8 cellular contexts compared by ENCODE assay signal in the genomic region with DNA sequence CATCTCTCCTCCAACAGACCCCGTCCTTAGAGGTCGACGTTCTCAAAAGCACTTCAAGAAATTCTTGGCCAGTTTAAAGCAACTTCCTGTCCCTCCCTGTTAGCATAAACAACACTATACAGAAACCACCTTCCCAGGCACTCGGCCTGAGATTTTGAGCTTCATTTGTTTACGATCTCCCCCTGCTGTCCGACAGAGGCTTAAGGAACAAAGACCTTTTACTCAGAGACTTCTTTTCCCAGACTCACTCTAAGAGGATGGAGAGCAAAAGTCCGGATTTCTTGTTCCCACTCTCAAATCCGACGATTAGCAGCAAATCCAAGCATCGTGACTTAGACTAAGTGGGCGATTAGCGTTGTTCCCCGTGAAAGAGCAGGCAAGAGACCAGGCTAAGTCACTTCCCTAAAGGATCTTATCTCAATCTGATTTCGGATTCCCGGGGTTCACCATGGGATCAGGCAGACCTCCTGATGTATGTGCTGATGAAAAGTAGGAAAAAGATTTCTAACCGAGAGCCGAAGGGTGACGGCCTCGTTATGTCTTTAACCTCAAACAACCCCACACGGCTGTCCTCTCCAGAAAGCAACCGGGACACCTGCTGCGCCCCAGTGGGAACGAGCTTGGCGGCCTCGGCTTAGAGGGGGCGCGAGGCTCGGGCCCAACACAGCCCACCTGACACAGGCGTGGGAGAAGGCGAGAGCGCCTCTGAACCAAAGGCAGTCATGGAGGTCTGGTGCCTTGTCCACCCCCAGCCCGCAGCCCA. TPM values are rescaled to one million over a fixed set of nuclear protein-coding genes. Genes with fewer than 3 reads are reported as not detected.
A peak's percentile ranks its signal among the peaks of the same experiment; 100 is the strongest.
DNase-seq lines count a peak whose midpoint lies in the region; ATAC-seq and TF ChIP-seq lines count a peak whose summit lies in the region.

No MANE protein-coding gene starts in this region.

- H3K36me3 ChIP-seq in H7 (replicated peaks; ENCODE audit: control insufficient read depth, insufficient read depth, low read length), result peaks cover 1% of the 10 kb centered on the region
- peaks cover 30% of the 10 kb centered on the region for H3K36me3 ChIP-seq in effector memory CD4-positive, alpha-beta T cell (ENCODE audit: control insufficient read depth, insufficient read depth, low read length)
- peaks cover 0 to 16% of the 10 kb centered on the region in 2 donors for H3K36me3 ChIP-seq in lung (ENCODE audit: control insufficient read depth in 2 of 2, insufficient read depth in 2 of 2, low read length in 2 of 2)

- H3K27ac ChIP-seq in effector memory CD4-positive, alpha-beta T cell (ENCODE audit: insufficient read depth, low read length, poor library complexity, severe bottlenecking), result peak overlapping the region; percentile 94
- H3K27ac ChIP-seq in lung (ENCODE audit: low read depth in 1 of 2, low read length in 1 of 2), result peak overlapping the region; percentile 78 to 97

- ATAC-seq in lung (ENCODE audit: insufficient read depth, low FRiP score), result peak; percentile 32

- H3K27me3 ChIP-seq in H7 (ENCODE audit: control insufficient read depth, insufficient read depth, low read length) (no peaks in the 10 kb centered on the region), lung (ENCODE audit: control insufficient read depth, insufficient read depth) (no peaks in the 10 kb centered on the region)
- H3K27me3 ChIP-seq in effector memory CD4-positive, alpha-beta T cell (replicated peaks; ENCODE audit: control insufficient read depth, insufficient read depth, low read length, poor library complexity, severe bottlenecking), result no peaks in the 10 kb centered on the region

- H3K4me1 ChIP-seq in effector memory CD4-positive, alpha-beta T cell (ENCODE audit: control insufficient read depth, insufficient read depth, low read length, poor library complexity, severe bottlenecking), result peaks cover 16% of the 10 kb centered on the region
- H3K4me1 ChIP-seq in lung (ENCODE audit: control insufficient read depth in 2 of 2, insufficient read depth in 2 of 2, low read length in 2 of 2), result peaks cover 9 to 19% of the 10 kb centered on the region in 2 donors

- H3K4me3 ChIP-seq in H7 (ENCODE audit: insufficient read depth, low read depth, low read length), result peak overlapping the region; percentile 91
- H3K4me3 ChIP-seq in effector memory CD4-positive, alpha-beta T cell (ENCODE audit: insufficient read depth, low read depth, low read length, poor library complexity, severe bottlenecking), result peak overlapping the region; percentile 100
- H3K4me3 ChIP-seq in lung, result peak overlapping the region; percentile 75

- DNase-seq in DMS53 (lab: John Stamatoyannopoulos, UW) (peak; percentile 62), H7 (peak; percentile 91), NCI-H2227 (lab: John Stamatoyannopoulos, UW; ENCODE audit: unreplicated experiment) (peak; percentile 59), lung (ENCODE audit: low spot score) (peak; percentile 66), mesenteric fat pad (ENCODE audit: low spot score) (no peak)
- peak; percentile 42 to 45 for DNase-seq in activated CD4-positive, alpha-beta T cell treated with anti-CD3 and anti-CD28 coated beads, Interleukin-2, amount 50 U/mL, for 4 hours
- DNase-seq in effector memory CD4-positive, alpha-beta T cell, result peak; percentile 33 to 51 (median 33)
- peak; percentile 28 for DNase-seq in stimulated activated naive CD4-positive, alpha-beta T cell treated with Interleukin-2 at 50 U/mL for 16 hours (lab: John Stamatoyannopoulos, UW)

- no peaks in the 10 kb centered on the region for H3K9me3 ChIP-seq in effector memory CD4-positive, alpha-beta T cell (ENCODE audit: control insufficient read depth, low read length)
- H3K9me3 ChIP-seq in lung (ENCODE audit: control insufficient read depth in 2 of 2, insufficient read depth in 1 of 2, low read length in 1 of 2), result no peaks in the 10 kb centered on the region

- peak; percentile 72 for TF ChIP-seq CTCF in lung (IDR thresholded peaks at IDR 0.05; ENCODE audit: control extremely low read depth, extremely low read depth)

- WGBS in lung, 2 donors, result 0% methylated on average over 30 to 32 of the region's 32 CpGs

RNA-seq across cellular contexts. Expression of a gene that starts 0.6 kb away (rescaled TPM):
- 17.6 and 20.7 TPM in 2 replicates for total RNA-seq in H7 (2014; rRNA removed; shearing (Covaris generic))
- total RNA-seq in lung, result 10 to 100 TPM; 46.5 to 76.7 TPM
- polyA plus RNA-seq in lung, result 10 to 100 TPM; 33.6 to 35.5 TPM
- total RNA-seq in mesenteric fat pad, result 77.6 TPM

RNA-seq across cellular contexts. Expression of a gene that starts 23.3 kb away (rescaled TPM):
- 55.9 and 62.6 TPM in 2 replicates for total RNA-seq in H7 (2014; rRNA removed; shearing (Covaris generic))
- total RNA-seq in lung, result 100 to 1,000 TPM; 101 to 237 TPM
- 10 to 100 TPM; 73.4 to 78.5 TPM for polyA plus RNA-seq in lung
- total RNA-seq in mesenteric fat pad, result 552 TPM

RNA-seq across cellular contexts. Expression of a gene that starts 46.8 kb away (rescaled TPM):
- total RNA-seq in H7 (2014; rRNA removed; shearing (Covaris generic)), result 22.5 and 23.1 TPM in 2 replicates
- total RNA-seq in lung (10 to 100 TPM; 43.9 to 89.7 TPM), mesenteric fat pad (80.1 TPM)
- 10 to 100 TPM; 21.5 to 48.9 TPM for polyA plus RNA-seq in lung

RNA-seq across cellular contexts. Expression of a gene that starts 59.8 kb away (rescaled TPM):
- 60.5 and 68.4 TPM in 2 replicates for total RNA-seq in H7 (2014; rRNA removed; shearing (Covaris generic))
- total RNA-seq in lung, result 10 to 100 TPM; 62.4 to 67.5 TPM
- polyA plus RNA-seq in lung, result 10 to 100 TPM; 29.3 to 36.6 TPM
- total RNA-seq in mesenteric fat pad, result 97.0 TPM
